ENCODE assay signal across 8 cellular contexts in genomic region chr19:3849092-3849491, GRCh38. TPM values are rescaled to one million over a fixed set of nuclear protein-coding genes. Genes with fewer than 3 reads are reported as not detected.
A peak's percentile ranks its signal among the peaks of the same experiment; 100 is the strongest.
DNase-seq lines count a peak whose midpoint lies in the region; ATAC-seq and TF ChIP-seq lines count a peak whose summit lies in the region.

No MANE protein-coding gene starts in this region.

- intact Hi-C loops in activated CD8-positive, alpha-beta T cell treated with anti-CD3 and anti-CD28 coated beads for 36 hours (cut with micrococcal nuclease), result no loop called here
- intact Hi-C loops in uterus (cut with DNase I; ENCODE audit: low total_unique reads), result no loop called here

- H3K27me3 ChIP-seq in uterus, result no peaks in the 10 kb centered on the region

- no peaks in the 10 kb centered on the region for H3K4me1 ChIP-seq in uterus

- POLR2A ChIA-PET in activated CD8-positive, alpha-beta T cell treated with anti-CD3 and anti-CD28 coated beads for 36 hours (lab: Charles Lee), result interaction anchor here (1.0 to 2.1 kb wide), 4 partner anchors 15 to 87 kb away, joined by 3 to 5 read pairs (median 4); no protein-coding TSS in a partner anchor

- DNase-seq in Daoy (ENCODE audit: low read depth), result peak; percentile 73
- DNase-seq in activated CD8-positive, alpha-beta T cell treated with anti-CD3 and anti-CD28 coated beads for 36 hours, result peak; percentile 72
- peak; percentile 42 for DNase-seq in iPS DF 19.7 (ENCODE audit: low read depth, low spot score)
- peak; percentile 33 for DNase-seq in stimulated activated CD8-positive, alpha-beta memory T cell treated with anti-CD3 and anti-CD28 coated beads, Interleukin-7, amount 100 ng/mL, for 24 hours (ENCODE audit: low read depth)
- no peak for DNase-seq in GM20000 (ENCODE audit: low spot score)
- no peak for DNase-seq in uterus
- no peak for DNase-seq in NCI-H1048 (lab: John Stamatoyannopoulos, UW)

- peaks cover 0 to 10% of the 10 kb centered on the region in 2 donors for H3K9me3 ChIP-seq in uterus

- H3K4me3 ChIP-seq in uterus, result no peak overlapping the region

- H3K4me1 Mint-ChIP-seq in activated CD8-positive, alpha-beta T cell treated with anti-CD3 and anti-CD28 coated beads for 36 hours (ENCODE audit: low read depth), result no peaks in the 10 kb centered on the region

- no peaks in the 10 kb centered on the region for H3K36me3 ChIP-seq in uterus

- no peak overlapping the region for H3K4me3 Mint-ChIP-seq in activated CD8-positive, alpha-beta T cell treated with anti-CD3 and anti-CD28 coated beads for 36 hours

- H3K27ac Mint-ChIP-seq in activated CD8-positive, alpha-beta T cell treated with anti-CD3 and anti-CD28 coated beads for 36 hours, result no peak overlapping the region

- TF ChIP-seq POLR2A in uterus (IDR thresholded peaks at IDR 0.05), result no peak

- ATAC-seq in activated CD8-positive, alpha-beta T cell treated with anti-CD3 and anti-CD28 coated beads for 36 hours, result peak; percentile 74

- no peaks in the 10 kb centered on the region for H3K27me3 Mint-ChIP-seq in activated CD8-positive, alpha-beta T cell treated with anti-CD3 and anti-CD28 coated beads for 36 hours

- CTCF ChIA-PET in activated CD8-positive, alpha-beta T cell treated with anti-CD3 and anti-CD28 coated beads for 36 hours (lab: Charles Lee), result interaction anchor here (0.8 to 2.2 kb wide), 24 partner anchors 10 to 177 kb away, joined by 3 to 19 read pairs (median 3); partner anchors contain the start of genes APBA3 and MRPL54

- H3K27ac ChIP-seq in uterus, result no peak overlapping the region

- H3K9me3 Mint-ChIP-seq in activated CD8-positive, alpha-beta T cell treated with anti-CD3 and anti-CD28 coated beads for 36 hours, result peaks cover 11% of the 10 kb centered on the region

- peak; percentile 30; the same call in 1 of the 2 replicates for TF ChIP-seq CTCF in LNCAP (IDR thresholded peaks at IDR 0.05)
- peak; percentile 57 for TF ChIP-seq CTCF in activated CD8-positive, alpha-beta T cell treated with anti-CD3 and anti-CD28 coated beads for 36 hours (IDR thresholded peaks at IDR 0.05)
- TF ChIP-seq CTCF in GM20000 (IDR thresholded peaks at IDR 0.05; ENCODE audit: extremely low read depth, missing control alignments), result no peak
- TF ChIP-seq CTCF in uterus (IDR thresholded peaks at IDR 0.05), result no peak

- H3K36me3 Mint-ChIP-seq in activated CD8-positive, alpha-beta T cell treated with anti-CD3 and anti-CD28 coated beads for 36 hours (ENCODE audit: low read depth), result peaks cover 5% of the 10 kb centered on the region

RNA-seq across cellular contexts. Expression of gene ZFR2, which starts 19.7 kb away (rescaled TPM):
- total RNA-seq in Daoy (2014; rRNA removed; shearing (Covaris generic)), result 2.3 and 3.1 TPM in 2 replicates
- under 1 TPM in 1 of 2 experiments, not detected in 1; 0.23 TPM for total RNA-seq in activated CD8-positive, alpha-beta T cell treated with anti-CD3 and anti-CD28 coated beads for 36 hours
- not detected for total RNA-seq in uterus

RNA-seq across cellular contexts. Expression of gene ATCAY, which starts 31.4 kb away (rescaled TPM):
- total RNA-seq in Daoy (2014; rRNA removed; shearing (Covaris generic)), result 0.11 and 0.42 TPM in 2 replicates
- total RNA-seq in activated CD8-positive, alpha-beta T cell treated with anti-CD3 and anti-CD28 coated beads for 36 hours, result not detected
- under 1 TPM in 1 of 4 donors, not detected in 3; 0.97 TPM for total RNA-seq in uterus

Comparison
In these comparisons a context has a peak if more than half of its experiments do, and no peak if none do; other contexts are left out.
1. DNase-seq: peak in Daoy (single experiment), activated CD8-positive, alpha-beta T cell treated with anti-CD3 and anti-CD28 coated beads for 36 hours (single experiment), iPS DF 19.7 (single experiment) and stimulated activated CD8-positive, alpha-beta memory T cell treated with anti-CD3 and anti-CD28 coated beads, Interleukin-7, amount 100 ng/mL, for 24 hours (single experiment); none in GM20000 (single experiment), uterus (0 of 2) and NCI-H1048 (single experiment).
2. CTCF ChIP-seq: peak in LNCAP (single experiment) and activated CD8-positive, alpha-beta T cell treated with anti-CD3 and anti-CD28 coated beads for 36 hours (single experiment); none in GM20000 (single experiment) and uterus (0 of 4).